Comparison of ENCODE assay signal across 33 cellular contexts in genomic region chrX:69762340-69762739, GRCh38.
"Had no signal": no experiment of that assay in that cellular context is flagged by ENCODE, and none has a peak within 500 bp of the region (broad histone marks: within the 10 kb centered on the region; RNA-seq: fewer than 3 reads in every experiment).

No MANE protein-coding gene starts in this region.

- H3K27ac ChIP-seq: adrenal gland, body of pancreas, brain microvascular endothelial cell, breast epithelium, VCaP had no signal

- FAIRE-seq: TTC549 had no signal

- H3K36me3 ChIP-seq: adrenal gland, brain microvascular endothelial cell, breast epithelium had no signal

- H3K4me1 ChIP-seq: adrenal gland, body of pancreas, breast epithelium had no signal

- H3K27me3 ChIP-seq: body of pancreas, brain microvascular endothelial cell had no signal

- DNase-seq: activated B cell treated with CpG ODN at 0.5 μM for 24 hours; activated CD4-positive, alpha-beta memory T cell treated with anti-CD3 and anti-CD28 coated beads for 36 hours; activated CD4-positive, alpha-beta T cell treated with anti-CD3 and anti-CD28 coated beads for 4 hours; activated CD4-positive, alpha-beta T cell treated with anti-CD3 and anti-CD28 coated beads, Interleukin-2, amount 10 ng/mL, durations not matched to agents 24 days and 14 days; activated CD4-positive, alpha-beta T cell treated with anti-CD3 and anti-CD28 coated beads, Interleukin-2, amount 50 U/mL, for 1 hour; activated CD4-positive, alpha-beta T cell treated with anti-CD3 and anti-CD28 coated beads, Interleukin-2, amount 50 U/mL, for 4 hours; activated CD4-positive, CD25-positive, alpha-beta regulatory T cell treated with anti-CD3 and anti-CD28 coated beads, Interleukin-2, amount 50 U/mL, for 72 hours; activated CD8-positive, alpha-beta memory T cell treated with anti-CD3 and anti-CD28 coated beads, Interleukin-2, amount 50 U/mL, for 4 hours; activated CD8-positive, alpha-beta T cell treated with anti-CD3 and anti-CD28 coated beads for 36 hours; activated effector memory CD4-positive, alpha-beta T cell treated with anti-CD3 and anti-CD28 coated beads, Interleukin-2, amount 50 U/mL, for 16 hours; activated gamma-delta T cell treated with Interleukin-2 at 50 U/mL for 16 hours; activated naive CD4-positive, alpha-beta T cell; activated naive CD4-positive, alpha-beta T cell treated with anti-CD3 and anti-CD28 coated beads for 36 hours; activated naive CD4-positive, alpha-beta T cell treated with anti-CD3 and anti-CD28 coated beads, Interleukin-2, amount 50 U/mL, for 16 hours; activated naive CD8-positive, alpha-beta T cell treated with anti-CD3 and anti-CD28 coated beads for 36 hours; activated T-cell treated with anti-CD3 and anti-CD28 coated beads for 4 hours; activated T-cell treated with anti-CD3 and anti-CD28 coated beads, Interleukin-2, amount 50 U/mL, for 1 hour; activated T-cell treated with anti-CD3 and anti-CD28 coated beads, Interleukin-2, amount 50 U/mL, for 4 hours; activated T-cell treated with anti-CD3 and anti-CD28 coated beads, Interleukin-2, amount 50 U/mL, for 72 hours; adrenal gland; amniotic stem cell; aorta; body of pancreas; brain microvascular endothelial cell; central memory CD4-positive, alpha-beta T cell; T-helper 1 cell; T-helper 2 cell; T-helper 9 cell had no signal

- H3K9me3 ChIP-seq: adrenal gland, body of pancreas had no signal

- ATAC-seq: activated CD8-positive, alpha-beta T cell treated with anti-CD3 and anti-CD28 coated beads for 36 hours; activated naive CD4-positive, alpha-beta T cell treated with anti-CD3 and anti-CD28 coated beads, Interleukin-2, amount 50 U/mL, for 72 hours; activated T-cell treated with anti-CD3 and anti-CD28 coated beads, Interleukin-2, amount 50 U/mL, for 4 hours; activated T-cell treated with anti-CD3 and anti-CD28 coated beads, Interleukin-2, amount 50 U/mL, for 72 hours; activated T-helper 17 cell treated with anti-CD3 and anti-CD28 coated beads, Interleukin-2, amount 50 U/mL, for 72 hours; body of pancreas had no signal

- H3K4me3 ChIP-seq: adrenal gland, body of pancreas, breast epithelium had no signal
